ENCODE assay signal across 18 cellular contexts in genomic region chr2:218642121-218642656, GRCh38.
"Had no signal": no experiment of that assay in that cellular context is flagged by ENCODE, and none has a peak within 500 bp of the region (broad histone marks: within the 10 kb centered on the region; RNA-seq: fewer than 3 reads in every experiment).

No MANE protein-coding gene starts in this region.

- H3K27ac ChIP-seq: colonic mucosa, heart left ventricle, neutrophil, sigmoid colon, skin epidermis, tibial artery, upper lobe of right lung, vagina had no signal

- ATAC-seq: naive thymus-derived CD4-positive, alpha-beta T cell; upper lobe of right lung had no signal

- H3K4me1 Mint-ChIP-seq: naive thymus-derived CD4-positive, alpha-beta T cell; nephron progenitor cell had no signal

- H3K27me3 Mint-ChIP-seq: naive thymus-derived CD4-positive, alpha-beta T cell had no signal

- DNase-seq: cerebellar nuclear complex; colonic mucosa; dermis blood vessel endothelial cell; heart left ventricle; hippocampal formation; kidney glomerular epithelial cell; naive thymus-derived CD4-positive, alpha-beta T cell; nephron progenitor cell; sigmoid colon; stimulated activated CD4-positive, alpha-beta T cell treated with anti-CD3 and anti-CD28 coated beads, Interleukin-12 subunit alpha, Interleukin-12 subunit beta, amount 100 ng/mL, for 4 hours; stimulated activated CD4-positive, alpha-beta T cell treated with anti-CD3 and anti-CD28 coated beads, Interleukin-2, amount 100 ng/mL, for 48 hours; stimulated activated naive CD4-positive, alpha-beta T cell treated with Interleukin-2 at 50 U/mL for 16 hours; tibial artery; upper lobe of right lung had no signal

- H3K4me3 ChIP-seq: colonic mucosa, heart left ventricle, sigmoid colon, skin epidermis, tibial artery, upper lobe of right lung, vagina had no signal

- H3K4me3 Mint-ChIP-seq: naive thymus-derived CD4-positive, alpha-beta T cell; nephron progenitor cell had no signal

- FAIRE-seq: frontal cortex had no signal

- H3K9me3 ChIP-seq: colonic mucosa, heart left ventricle, neutrophil, sigmoid colon, tibial artery, upper lobe of right lung, vagina had no signal

- H3K9me3 Mint-ChIP-seq: naive thymus-derived CD4-positive, alpha-beta T cell; nephron progenitor cell had no signal

- H3K4me1 ChIP-seq: colonic mucosa, heart left ventricle, sigmoid colon, tibial artery, upper lobe of right lung, vagina had no signal

- H3K27me3 ChIP-seq: colonic mucosa, heart left ventricle, neutrophil, sigmoid colon, tibial artery, upper lobe of right lung, vagina had no signal

- H3K27ac Mint-ChIP-seq: naive thymus-derived CD4-positive, alpha-beta T cell; nephron progenitor cell had no signal
